ENCODE assay signal across 25 cellular contexts in genomic region chr18:59604877-59605276, GRCh38.
A peak's percentile ranks its signal among the peaks of the same experiment; 100 is the strongest.
DNase-seq lines count a peak whose midpoint lies in the region; ATAC-seq, FAIRE-seq and TF ChIP-seq lines count a peak whose summit lies in the region.
"Had no signal": no experiment of that assay in that cellular context is flagged by ENCODE, and none has a peak within 500 bp of the region (broad histone marks: within the 10 kb centered on the region; RNA-seq: fewer than 3 reads in every experiment).

No MANE protein-coding gene starts in this region.

- TF ChIP-seq POLR2A in GM18505 (IDR thresholded peaks at IDR 0.05; ENCODE audit: borderline replicate concordance, extremely low read depth, insufficient read depth, insufficient read length) = no peak

- H3K4me3 ChIP-seq in HEK293 (ENCODE audit: low read depth, low read length) = no peak overlapping the region
- no peak overlapping the region for H3K4me3 ChIP-seq in bronchial epithelial cell (ENCODE audit: low read depth, low read length)
- no peak overlapping the region for H3K4me3 ChIP-seq in right cardiac atrium (ENCODE audit: low read length)
- H3K4me3 ChIP-seq: HAP-1, SK-N-MC, stomach, tibial nerve had no signal

- CTCF ChIA-PET in HEK293 (lab: Yijun Ruan, JAX) = interaction anchor here (0.5 to 1.9 kb wide), 5 partner anchors 12 to 218 kb away, joined by 3 to 19 read pairs (median 4); no protein-coding TSS in a partner anchor

- 76% methylated on average over 3 of the region's 3 CpGs for WGBS in right cardiac atrium

- ATAC-seq in right cardiac atrium = peak; percentile 13 to 55
- no peak for ATAC-seq in GM18505 (IDR thresholded peaks at IDR 0.05; ENCODE audit: unreplicated experiment)
- no peak for ATAC-seq in HG02763 (IDR thresholded peaks at IDR 0.05; ENCODE audit: unreplicated experiment)
- ATAC-seq: activated T-cell treated with anti-CD3 and anti-CD28 coated beads, Interleukin-2, amount 50 U/mL, for 72 hours had no signal

- DNase-seq in AG08395 (ENCODE audit: low spot score) (peak; percentile 32), bronchial epithelial cell (ENCODE audit: low read depth) (peak; percentile 94), right cardiac atrium (no peak), urothelium cell line (ENCODE audit: low spot score) (no peak), NCI-H510A treated with DMSO at 0.1 percent for 48 hours (lab: John Stamatoyannopoulos, UW) (no peak)
- DNase-seq: activated CD4-positive, alpha-beta T cell treated with anti-CD3 and anti-CD28 coated beads for 48 hours; activated naive CD4-positive, alpha-beta T cell treated with anti-CD3 and anti-CD28 coated beads, Interleukin-2, amount 10 ng/mL, durations not matched to agents 7 days and 5 days; activated T-cell treated with anti-CD3 and anti-CD28 coated beads, Interleukin-2, amount 50 U/mL, for 72 hours; Calu3; caudate nucleus; dermis blood vessel endothelial cell; EL; NCI-H187 treated with DMSO at 0.1 percent for 48 hours; NCI-H226; nucleus accumbens; stomach had no signal

- H3K9me3 ChIP-seq in HEK293 (ENCODE audit: control insufficient read depth, insufficient read depth, low read depth, low read length) (no peaks in the 10 kb centered on the region), right cardiac atrium (ENCODE audit: control insufficient read depth, low read length) (no peaks in the 10 kb centered on the region)
- H3K9me3 ChIP-seq: HAP-1, stomach, tibial nerve had no signal

- peak; percentile 97 for FAIRE-seq in bronchial epithelial cell (lab: Jason Lieb, UNC)
- no peak for FAIRE-seq in urothelium cell line (lab: Jason Lieb, UNC)
- FAIRE-seq: endothelial cell of umbilical vein, HTR-8/SVneo had no signal

- H3K27ac ChIP-seq in HEK293 (ENCODE audit: extremely low read depth, low read depth, low read length) (peak overlapping the region; percentile 16; the same call in 1 of the 2 replicates), right cardiac atrium (ENCODE audit: low read length) (no peak overlapping the region)
- H3K27ac ChIP-seq: C4-2B, SK-N-MC, stomach, tibial nerve had no signal

- H3K27me3 ChIP-seq in bronchial epithelial cell (ENCODE audit: control insufficient read depth, insufficient read depth, low read length) (no peaks in the 10 kb centered on the region), right cardiac atrium (ENCODE audit: control insufficient read depth, insufficient read depth) (no peaks in the 10 kb centered on the region)
- H3K27me3 ChIP-seq: stomach, tibial nerve had no signal

- POLR2A ChIA-PET in HEK293 (lab: Yijun Ruan, JAX) = interaction anchor here (0.6 kb wide), 1 partner anchor 17 kb away, joined by 3 read pairs; no protein-coding TSS in a partner anchor

- H3K4me1 ChIP-seq in HEK293 (ENCODE audit: control insufficient read depth, insufficient read depth, low read length) (peaks cover 22% of the 10 kb centered on the region), right cardiac atrium (ENCODE audit: control insufficient read depth, insufficient read depth, low read length) (peaks cover 5% of the 10 kb centered on the region)
- H3K4me1 ChIP-seq: HAP-1, stomach, tibial nerve had no signal

- intact Hi-C loops in right cardiac atrium (cut with DNase I) = no loop called here

- no peak for TF ChIP-seq CTCF in HEK293 (tag by site-specific recombination; IDR thresholded peaks at IDR 0.05)
- peak; percentile 20 for TF ChIP-seq CTCF in bronchial epithelial cell (IDR thresholded peaks at IDR 0.05; ENCODE audit: insufficient read depth, low read length, severe bottlenecking)

- H3K36me3 ChIP-seq in HEK293 (ENCODE audit: control insufficient read depth in 2 of 2, insufficient read depth in 1 of 2, low read length in 2 of 2) (no peaks in the 10 kb centered on the region), bronchial epithelial cell (ENCODE audit: control insufficient read depth, insufficient read depth, low read length) (no peaks in the 10 kb centered on the region)
- H3K36me3 ChIP-seq: HAP-1, stomach, tibial nerve had no signal

TF ChIP-seq in HEK293, 187 proteins besides CTCF, POLR2A, EP300 and RAD21:
- TF ChIP-seq, protein P1, sequence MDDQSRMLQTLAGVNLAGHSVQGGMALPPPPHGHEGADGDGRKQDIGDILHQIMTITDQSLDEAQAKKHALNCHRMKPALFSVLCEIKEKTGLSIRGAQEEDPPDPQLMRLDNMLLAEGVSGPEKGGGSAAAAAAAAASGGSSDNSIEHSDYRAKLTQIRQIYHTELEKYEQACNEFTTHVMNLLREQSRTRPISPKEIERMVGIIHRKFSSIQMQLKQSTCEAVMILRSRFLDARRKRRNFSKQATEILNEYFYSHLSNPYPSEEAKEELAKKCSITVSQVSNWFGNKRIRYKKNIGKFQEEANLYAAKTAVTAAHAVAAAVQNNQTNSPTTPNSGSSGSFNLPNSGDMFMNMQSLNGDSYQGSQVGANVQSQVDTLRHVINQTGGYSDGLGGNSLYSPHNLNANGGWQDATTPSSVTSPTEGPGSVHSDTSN (CRISPR knock-in tag; IDR thresholded peaks at IDR 0.05) = no peak
- TF ChIP-seq OSR2 (tag by site-specific recombination; IDR thresholded peaks at IDR 0.05) = peak; percentile 68
TF ChIP-seq in HEK293: peak in this region for 1.

Comparison
In these comparisons a context has a peak if more than half of its experiments do, and no peak if none do; other contexts are left out.
1. DNase-seq: peak in AG08395 (single experiment) and bronchial epithelial cell (single experiment); none in right cardiac atrium (0 of 3), urothelium cell line (single experiment) and NCI-H510A treated with DMSO at 0.1 percent for 48 hours (single experiment).
2. ATAC-seq: peak in right cardiac atrium (2 of 2); none in GM18505 (single experiment) and HG02763 (single experiment).